In the genomic region with DNA sequence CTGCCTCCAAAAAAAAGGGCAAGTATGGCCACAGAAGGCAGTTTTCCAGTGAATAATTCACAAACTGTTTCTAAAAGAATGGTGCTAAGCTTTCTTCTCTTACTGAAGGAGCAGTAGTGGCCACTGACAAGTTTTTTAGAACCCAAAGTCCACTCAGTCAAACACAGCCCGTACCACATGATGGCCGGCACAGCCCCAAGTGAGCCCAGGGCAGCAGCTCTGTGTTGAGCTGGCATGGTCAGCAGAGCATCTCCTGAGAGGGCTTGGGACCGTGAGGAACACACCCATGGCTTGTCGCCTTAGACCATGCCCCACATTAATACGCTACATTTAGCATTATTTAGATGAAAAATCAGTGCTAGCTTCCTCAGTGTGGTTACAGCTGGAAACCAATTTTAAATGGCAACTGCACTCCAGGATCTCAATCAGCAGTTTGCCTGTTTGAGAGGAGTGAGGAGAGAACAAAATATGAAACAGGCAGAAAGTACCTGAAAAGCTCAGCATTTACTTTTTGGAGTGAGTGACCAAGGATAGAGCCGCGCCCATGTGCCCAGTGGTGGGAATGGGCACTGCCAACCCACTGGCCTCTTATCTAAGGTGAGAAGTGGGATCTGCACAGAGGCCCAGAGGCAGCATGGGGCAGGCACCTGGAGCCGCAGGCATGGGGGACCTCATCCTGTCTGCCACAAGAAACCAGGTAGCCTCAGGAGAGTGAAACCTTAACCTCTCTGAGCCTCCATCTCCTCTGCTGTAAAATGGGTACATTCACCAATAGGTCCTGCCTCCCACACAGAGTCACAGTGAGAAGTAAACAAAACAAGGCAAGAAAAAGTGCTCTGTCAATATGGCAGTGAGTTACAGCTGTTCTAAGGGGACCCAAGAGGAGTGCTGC, we compare ENCODE assay signal across 25 cellular contexts. TPM values are rescaled to one million over a fixed set of nuclear protein-coding genes. Genes with fewer than 3 reads are reported as not detected.
DNase-seq lines count a peak whose midpoint lies in the region; TF ChIP-seq lines count a peak whose summit lies in the region.
"Had no signal": no experiment of that assay in that cellular context is flagged by ENCODE, and none has a peak within 500 bp of the region (broad histone marks: within the 10 kb centered on the region; RNA-seq: fewer than 3 reads in every experiment).

No MANE protein-coding gene starts in this region.

- H3K9me3 Mint-ChIP-seq in dendritic cell treated with granulocyte-macrophage colony-stimulating factor and Interleukin-4, amounts not matched to agents 40 ng/mL and 50 ng/mL, for 4 days: peaks cover 10% of the 10 kb centered on the region
- no peaks in the 10 kb centered on the region for H3K9me3 Mint-ChIP-seq in progenitor cell of endocrine pancreas (ENCODE audit: low read depth)
- H3K9me3 Mint-ChIP-seq: activated naive CD4-positive, alpha-beta T cell treated with anti-CD3 and anti-CD28 coated beads, Interleukin-2, amount 10 ng/mL, durations not matched to agents 7 days and 5 days; CD4-positive, alpha-beta memory T cell; central memory CD8-positive, alpha-beta T cell; naive thymus-derived CD4-positive, alpha-beta T cell had no signal

- no peaks in the 10 kb centered on the region for H3K27me3 Mint-ChIP-seq in dendritic cell treated with granulocyte-macrophage colony-stimulating factor and Interleukin-4, amounts not matched to agents 40 ng/mL and 50 ng/mL, for 4 days
- H3K27me3 Mint-ChIP-seq in progenitor cell of endocrine pancreas: no peaks in the 10 kb centered on the region
- H3K27me3 Mint-ChIP-seq: activated naive CD4-positive, alpha-beta T cell treated with anti-CD3 and anti-CD28 coated beads, Interleukin-2, amount 10 ng/mL, durations not matched to agents 7 days and 5 days; CD4-positive, alpha-beta memory T cell; central memory CD8-positive, alpha-beta T cell; naive thymus-derived CD4-positive, alpha-beta T cell had no signal

- peak overlapping the region; percentile 71 for H3K27ac Mint-ChIP-seq in dendritic cell treated with granulocyte-macrophage colony-stimulating factor and Interleukin-4, amounts not matched to agents 40 ng/mL and 50 ng/mL, for 4 days
- H3K27ac Mint-ChIP-seq in progenitor cell of endocrine pancreas: no peak overlapping the region

- TF ChIP-seq CTCF in OCI-LY3 (IDR thresholded peaks at IDR 0.05; ENCODE audit: low read depth, low read length): no peak
- TF ChIP-seq CTCF in neutrophil (IDR thresholded peaks at IDR 0.05): no peak
- TF ChIP-seq CTCF in foreskin fibroblast (IDR thresholded peaks at IDR 0.05; ENCODE audit: low read depth, low read length): no peak
- TF ChIP-seq CTCF in progenitor cell of endocrine pancreas (IDR thresholded peaks at IDR 0.05; ENCODE audit: unreplicated experiment): no peak

- H2AFZ ChIP-seq in OCI-LY3 (ENCODE audit: low read depth, low read length): no peak overlapping the region

- peak overlapping the region in 4 of 10 experiments; percentile 2 to 30 (median 12); a peak in 5 of 20 replicates for H3K4me3 ChIP-seq in BLaER1 treated with 17β-estradiol and CSF1 and Interleukin-3, amounts not matched to agents 10 nM and 100 nM
- H3K4me3 ChIP-seq in OCI-LY3 (ENCODE audit: low read length) (no peak overlapping the region), neutrophil (ENCODE audit: low read depth in 1 of 2, low read length in 1 of 2) (no peak overlapping the region), foreskin fibroblast (ENCODE audit: low read depth in 1 of 2, low read length in 2 of 2) (no peak overlapping the region)
- H3K4me3 ChIP-seq: pancreas, sigmoid colon, suprapubic skin, uterus had no signal

- H3K4me3 Mint-ChIP-seq in dendritic cell treated with granulocyte-macrophage colony-stimulating factor and Interleukin-4, amounts not matched to agents 40 ng/mL and 50 ng/mL, for 4 days: no peak overlapping the region
- no peak overlapping the region for H3K4me3 Mint-ChIP-seq in progenitor cell of endocrine pancreas (ENCODE audit: low read depth)
- H3K4me3 Mint-ChIP-seq: activated naive CD4-positive, alpha-beta T cell treated with anti-CD3 and anti-CD28 coated beads, Interleukin-2, amount 10 ng/mL, durations not matched to agents 7 days and 5 days; CD4-positive, alpha-beta memory T cell; central memory CD8-positive, alpha-beta T cell; naive thymus-derived CD4-positive, alpha-beta T cell had no signal

- peaks cover 57 to 100% (median 98%) of the 10 kb centered on the region in 10 experiments for H3K4me1 ChIP-seq in BLaER1 treated with 17β-estradiol and CSF1 and Interleukin-3, amounts not matched to agents 10 nM and 100 nM
- H3K4me1 ChIP-seq in OCI-LY3 (ENCODE audit: low read length): peaks cover 38% of the 10 kb centered on the region
- H3K4me1 ChIP-seq in neutrophil (ENCODE audit: control insufficient read depth in 1 of 2, insufficient read depth in 1 of 2, low read depth in 1 of 2, low read length in 1 of 2): peaks cover 61 to 90% of the 10 kb centered on the region in 2 experiments

- DNase-seq in foreskin fibroblast (no peak), NCI-H510A treated with DMSO at 0.1 percent for 48 hours (lab: John Stamatoyannopoulos, UW) (no peak), progenitor cell of endocrine pancreas (ENCODE audit: low spot score, unreplicated experiment) (no peak), anterior cingulate cortex (lab: John Stamatoyannopoulos, UW) (no peak)
- DNase-seq: activated T-cell treated with anti-CD3 and anti-CD28 coated beads, Interleukin-2, amount 50 U/mL, for 48 hours; amygdala; CD4-positive, alpha-beta memory T cell; effector CD8-positive, alpha-beta T cell; glutamatergic neuron; kidney glomerular epithelial cell; naive thymus-derived CD4-positive, alpha-beta T cell; NCI-H1105 treated with DMSO at 0.1 percent for 48 hours; NCI-H2081 treated with DMSO at 0.1 percent for 48 hours; NCI-H446 treated with DMSO at 0.1 percent for 48 hours; pancreas; sigmoid colon; T1000; uterus had no signal

- intact Hi-C loops in dendritic cell treated with granulocyte-macrophage colony-stimulating factor and Interleukin-4, amounts not matched to agents 40 ng/mL and 50 ng/mL, for 4 days (cut with micrococcal nuclease): no loop called here

- peaks cover 0 to 40% (median 8%) of the 10 kb centered on the region in 11 experiments; a peak in 11 of 22 replicates for H3K9me3 ChIP-seq in BLaER1 treated with 17β-estradiol and CSF1 and Interleukin-3, amounts not matched to agents 10 nM and 100 nM (replicated peaks in 1 of 11)
- H3K9me3 ChIP-seq in OCI-LY3 (ENCODE audit: insufficient read depth, low read length) (no peaks in the 10 kb centered on the region), neutrophil (no peaks in the 10 kb centered on the region)
- H3K9me3 ChIP-seq: pancreas, sigmoid colon, suprapubic skin, uterus had no signal

- H3K36me3 ChIP-seq in BLaER1 treated with 17β-estradiol and CSF1 and Interleukin-3, amounts not matched to agents 10 nM and 100 nM: peaks cover 54 to 90% (median 81%) of the 10 kb centered on the region in 11 experiments
- H3K36me3 ChIP-seq in OCI-LY3 (replicated peaks; ENCODE audit: low read depth, low read length) (peaks cover 29% of the 10 kb centered on the region), neutrophil (peaks cover 58% of the 10 kb centered on the region)
- H3K36me3 ChIP-seq: uterus had no signal

- H4K20me1 ChIP-seq in BLaER1 treated with 17β-estradiol and CSF1 and Interleukin-3, amounts not matched to agents 10 nM and 100 nM: peaks cover 71 to 100% (median 91%) of the 10 kb centered on the region in 11 experiments
- peaks cover 72% of the 10 kb centered on the region for H4K20me1 ChIP-seq in OCI-LY3 (ENCODE audit: insufficient read depth, low read length)

- H3K36me3 Mint-ChIP-seq in dendritic cell treated with granulocyte-macrophage colony-stimulating factor and Interleukin-4, amounts not matched to agents 40 ng/mL and 50 ng/mL, for 4 days (ENCODE audit: low read depth): peaks cover 99% of the 10 kb centered on the region
- peaks cover 15% of the 10 kb centered on the region for H3K36me3 Mint-ChIP-seq in progenitor cell of endocrine pancreas (ENCODE audit: insufficient read depth)

- peak overlapping the region; percentile 85 to 99 (median 94) for H3K4me2 ChIP-seq in BLaER1 treated with 17β-estradiol and CSF1 and Interleukin-3, amounts not matched to agents 10 nM and 100 nM
- peak overlapping the region; percentile 43 for H3K4me2 ChIP-seq in OCI-LY3 (ENCODE audit: low read length)

- peak overlapping the region in 9 of 11 experiments; percentile 9 to 92 (median 75); a peak in 15 of 22 replicates for H3K27ac ChIP-seq in BLaER1 treated with 17β-estradiol and CSF1 and Interleukin-3, amounts not matched to agents 10 nM and 100 nM
- H3K27ac ChIP-seq in OCI-LY3 (ENCODE audit: low read length): no peak overlapping the region
- peak overlapping the region; percentile 74 for H3K27ac ChIP-seq in neutrophil
- H3K27ac ChIP-seq: pancreas, sigmoid colon, suprapubic skin had no signal

- peaks cover 11% of the 10 kb centered on the region for H3K79me2 ChIP-seq in OCI-LY3 (ENCODE audit: low read length)

- H3K27me3 ChIP-seq in BLaER1 treated with 17β-estradiol and CSF1 and Interleukin-3, amounts not matched to agents 10 nM and 100 nM: peaks cover 0 to 13% (median 0%) of the 10 kb centered on the region in 11 experiments; a peak in 2 of 22 replicates
- H3K27me3 ChIP-seq in OCI-LY3 (ENCODE audit: low read depth, low read length) (peaks cover 28% of the 10 kb centered on the region), neutrophil (no peaks in the 10 kb centered on the region)
- H3K27me3 ChIP-seq: pancreas, sigmoid colon, suprapubic skin, uterus had no signal

- H3K4me1 Mint-ChIP-seq in dendritic cell treated with granulocyte-macrophage colony-stimulating factor and Interleukin-4, amounts not matched to agents 40 ng/mL and 50 ng/mL, for 4 days (ENCODE audit: low read depth): peaks cover 94% of the 10 kb centered on the region
- H3K4me1 Mint-ChIP-seq in progenitor cell of endocrine pancreas (ENCODE audit: low read depth): peaks cover 22% of the 10 kb centered on the region

- H3K9ac ChIP-seq in BLaER1 treated with 17β-estradiol and CSF1 and Interleukin-3, amounts not matched to agents 10 nM and 100 nM: peak overlapping the region in 9 of 11 experiments; percentile 4 to 72 (median 11); a peak in 10 of 22 replicates
- no peak overlapping the region for H3K9ac ChIP-seq in OCI-LY3 (ENCODE audit: low read length)

RNA-seq across cellular contexts. Expression of gene PSAP, which starts 17.4 kb away (rescaled TPM):
- 510 and 538 TPM in 2 replicates for total RNA-seq in progenitor cell of endocrine pancreas
